Comparison of ENCODE assay signal across 8 cellular contexts in genomic region chr5:111223086-111223789, GRCh38. TPM values are rescaled to one million over a fixed set of nuclear protein-coding genes. Genes with fewer than 3 reads are reported as not detected.
DNase-seq lines count a peak whose midpoint lies in the region; ATAC-seq and TF ChIP-seq lines count a peak whose summit lies in the region.

No MANE protein-coding gene starts in this region.

- DNase-seq in activated T-cell treated with anti-CD3 and anti-CD28 coated beads, Interleukin-2, amount 50 U/mL, for 72 hours = no peak
- DNase-seq in activated T-cell treated with anti-CD3 and anti-CD28 coated beads for 4 hours (no peak), epithelial cell of esophagus (ENCODE audit: low read depth) (peak; percentile 53), retinal pigment epithelial cell (ENCODE audit: low read depth) (no peak), SHP77 treated with DMSO at 0.1 percent for 48 hours (lab: John Stamatoyannopoulos, UW) (no peak), hepatic stellate cell (ENCODE audit: low spot score) (no peak)
- no peak for DNase-seq in activated CD8-positive, alpha-beta memory T cell treated with anti-CD3 and anti-CD28 coated beads, Interleukin-2, amount 50 U/mL, for 4 hours

- H3K4me1 Mint-ChIP-seq in activated T-cell treated with anti-CD3 and anti-CD28 coated beads, Interleukin-2, amount 50 U/mL, for 72 hours (ENCODE audit: low read depth) = peaks cover 31% of the 10 kb centered on the region

- H3K27ac ChIP-seq in OCI-LY3 (ENCODE audit: low read length) = no peak overlapping the region

- H3K9ac ChIP-seq in OCI-LY3 (ENCODE audit: low read length) = peak overlapping the region; percentile 96

- ATAC-seq in activated T-cell treated with anti-CD3 and anti-CD28 coated beads, Interleukin-2, amount 50 U/mL, for 72 hours (replicated peaks in 1 of 2) = peak; percentile 12 to 38

- peak overlapping the region; percentile 77 to 98 for H3K4me3 Mint-ChIP-seq in activated T-cell treated with anti-CD3 and anti-CD28 coated beads, Interleukin-2, amount 50 U/mL, for 72 hours

- H3K27ac Mint-ChIP-seq in activated T-cell treated with anti-CD3 and anti-CD28 coated beads, Interleukin-2, amount 50 U/mL, for 72 hours = peak overlapping the region; percentile 39

- H3K4me3 ChIP-seq in OCI-LY3 (ENCODE audit: low read length) (peak overlapping the region; percentile 99), epithelial cell of esophagus (ENCODE audit: low read length) (no peak overlapping the region), retinal pigment epithelial cell (ENCODE audit: low read length) (peak overlapping the region; percentile 63)

- H3K36me3 ChIP-seq in OCI-LY3 (replicated peaks; ENCODE audit: low read depth, low read length) = peaks cover 16% of the 10 kb centered on the region

- TF ChIP-seq CTCF in OCI-LY3 (IDR thresholded peaks at IDR 0.05; ENCODE audit: low read depth, low read length) = no peak
- no peak for TF ChIP-seq CTCF in epithelial cell of esophagus (IDR thresholded peaks at IDR 0.05; ENCODE audit: insufficient read depth, low read depth, low read length, missing control alignments)
- TF ChIP-seq CTCF in retinal pigment epithelial cell (conservative IDR thresholded peaks at IDR 0.05; ENCODE audit: low read depth, low read length) = no peak

- H3K9me3 ChIP-seq in OCI-LY3 (ENCODE audit: insufficient read depth, low read length) = no peaks in the 10 kb centered on the region

- H3K79me2 ChIP-seq in OCI-LY3 (ENCODE audit: low read length) = peaks cover 43% of the 10 kb centered on the region

- peak overlapping the region; percentile 98 for H3K4me2 ChIP-seq in OCI-LY3 (ENCODE audit: low read length)

- peaks cover 18% of the 10 kb centered on the region for H3K4me1 ChIP-seq in OCI-LY3 (ENCODE audit: low read length)

- no peaks in the 10 kb centered on the region for H3K27me3 Mint-ChIP-seq in activated T-cell treated with anti-CD3 and anti-CD28 coated beads, Interleukin-2, amount 50 U/mL, for 72 hours (ENCODE audit: low read depth)

- H4K20me1 ChIP-seq in OCI-LY3 (ENCODE audit: insufficient read depth, low read length) = no peaks in the 10 kb centered on the region

- peaks cover 8 to 18% of the 10 kb centered on the region in 2 donors for H3K36me3 Mint-ChIP-seq in activated T-cell treated with anti-CD3 and anti-CD28 coated beads, Interleukin-2, amount 50 U/mL, for 72 hours (ENCODE audit: insufficient read depth in 2 of 2)

- no peaks in the 10 kb centered on the region for H3K9me3 Mint-ChIP-seq in activated T-cell treated with anti-CD3 and anti-CD28 coated beads, Interleukin-2, amount 50 U/mL, for 72 hours

- peak overlapping the region; percentile 75; the same call in 1 of the 2 replicates for H2AFZ ChIP-seq in OCI-LY3 (ENCODE audit: low read depth, low read length)

- H3K27me3 ChIP-seq in OCI-LY3 (ENCODE audit: low read depth, low read length) = no peaks in the 10 kb centered on the region

RNA-seq across cellular contexts. Expression of gene CAMK4, which starts 0.9 kb away (rescaled TPM):
- total RNA-seq in activated T-cell treated with anti-CD3 and anti-CD28 coated beads, Interleukin-2, amount 50 U/mL, for 72 hours = 10 to 100 TPM; 56.1 to 96.0 TPM
